ENCODE assay signal across 18 cellular contexts in genomic region chr7:55171157-55171556, GRCh38.
"Had no signal": no experiment of that assay in that cellular context is flagged by ENCODE, and none has a peak within 500 bp of the region (broad histone marks: within the 10 kb centered on the region; RNA-seq: fewer than 3 reads in every experiment).

No MANE protein-coding gene starts in this region.

- DNase-seq: activated B cell treated with CpG ODN at 0.5 μM for 24 hours; activated CD4-positive, alpha-beta memory T cell treated with anti-CD3 and anti-CD28 coated beads for 36 hours; activated CD4-positive, alpha-beta T cell treated with anti-CD3 and anti-CD28 coated beads for 4 hours; activated CD8-positive, alpha-beta memory T cell treated with anti-CD3 and anti-CD28 coated beads, Interleukin-2, amount 10 ng/mL, durations not matched to agents 7 days and 5 days; activated naive CD4-positive, alpha-beta T cell treated with anti-CD3 and anti-CD28 coated beads for 36 hours; activated T-cell treated with anti-CD3 and anti-CD28 coated beads, Interleukin-2, amount 50 U/mL, for 24 hours; colonic mucosa; left ventricle myocardium superior; mucosa of descending colon; naive thymus-derived CD4-positive, alpha-beta T cell; ovary; sigmoid colon; spleen; stimulated activated CD4-positive, alpha-beta T cell treated with anti-CD3 and anti-CD28 coated beads, Interleukin-4, amount 100 ng/mL, for 4 hours; T-cell; upper lobe of left lung had no signal

- H3K4me3 ChIP-seq: colonic mucosa, mucosa of descending colon, ovary, sigmoid colon, spleen, thoracic aorta, upper lobe of left lung had no signal

- ATAC-seq: activated CD8-positive, alpha-beta memory T cell treated with anti-CD3 and anti-CD28 coated beads, Interleukin-2, amount 10 ng/mL, durations not matched to agents 7 days and 5 days; left ventricle myocardium superior; mucosa of descending colon; naive thymus-derived CD4-positive, alpha-beta T cell; stimulated activated memory B cell treated with anti-CD40 and anti-IgM and Interleukin-4, amounts not matched to agents 10 μg/mL and 1 μg/mL and 100 μg/mL, for 72 hours; T-cell had no signal
